In genomic region chr15:65920825-65921309, GRCh38 we compare ENCODE assay signal across 10 cellular contexts. TPM values are rescaled to one million over a fixed set of nuclear protein-coding genes. Genes with fewer than 3 reads are reported as not detected.
A peak's percentile ranks its signal among the peaks of the same experiment; 100 is the strongest.
DNase-seq lines count a peak whose midpoint lies in the region; ATAC-seq and TF ChIP-seq lines count a peak whose summit lies in the region.
"Had no signal": no experiment of that assay in that cellular context is flagged by ENCODE, and none has a peak within 500 bp of the region (broad histone marks: within the 10 kb centered on the region; RNA-seq: fewer than 3 reads in every experiment).

No MANE protein-coding gene starts in this region.

- no peak for TF ChIP-seq CTCF in CD14-positive monocyte (IDR thresholded peaks at IDR 0.05)

- H3K27ac Mint-ChIP-seq in IgD-negative memory B cell = peak overlapping the region in 2 of 3 donors; percentile 43 to 62
- peak overlapping the region in 1 of 7 donors; percentile 53 for H3K27ac Mint-ChIP-seq in CD14-positive monocyte
- H3K27ac Mint-ChIP-seq: activated naive CD8-positive, alpha-beta T cell had no signal

- H3K4me1 Mint-ChIP-seq in IgD-negative memory B cell = peaks cover 43 to 60% (median 47%) of the 10 kb centered on the region in 3 donors
- no peaks in the 10 kb centered on the region for H3K4me1 Mint-ChIP-seq in CD14-positive monocyte

- intact Hi-C loops in CD14-positive monocyte (cut with micrococcal nuclease) = no loop called here

- peak overlapping the region in 3 of 4 donors; percentile 19 to 68 (median 65) for H3K4me3 Mint-ChIP-seq in IgD-negative memory B cell
- H3K4me3 Mint-ChIP-seq in CD14-positive monocyte = no peak overlapping the region
- H3K4me3 Mint-ChIP-seq: activated naive CD8-positive, alpha-beta T cell; central memory CD8-positive, alpha-beta T cell had no signal

- ATAC-seq in GM18861 (IDR thresholded peaks at IDR 0.05; ENCODE audit: unreplicated experiment) = peak; percentile 42
- ATAC-seq in HG02610 (IDR thresholded peaks at IDR 0.05; ENCODE audit: unreplicated experiment) = peak; percentile 35

- H3K36me3 Mint-ChIP-seq in IgD-negative memory B cell = peaks cover 2% of the 10 kb centered on the region
- peaks cover 0 to 2% of the 10 kb centered on the region in 2 donors for H3K36me3 Mint-ChIP-seq in CD14-positive monocyte

- H3K9me3 Mint-ChIP-seq in IgD-negative memory B cell (no peaks in the 10 kb centered on the region), CD14-positive monocyte (no peaks in the 10 kb centered on the region)
- H3K9me3 Mint-ChIP-seq: central memory CD8-positive, alpha-beta T cell had no signal

- H3K27me3 Mint-ChIP-seq in IgD-negative memory B cell (no peaks in the 10 kb centered on the region), CD14-positive monocyte (ENCODE audit: low read depth in 3 of 3) (peaks cover 1 to 4% (median 2%) of the 10 kb centered on the region in 3 donors)
- H3K27me3 Mint-ChIP-seq: activated naive CD8-positive, alpha-beta T cell; central memory CD8-positive, alpha-beta T cell had no signal

- no peak for DNase-seq in CD14-positive monocyte (ENCODE audit: low spot score)
- DNase-seq in NCI-H345 treated with DMSO at 0.1 percent for 48 hours (lab: John Stamatoyannopoulos, UW; ENCODE audit: unreplicated experiment) = no peak
- no peak for DNase-seq in NCI-H1694 treated with DMSO at 0.1 percent for 48 hours (lab: John Stamatoyannopoulos, UW)
- no peak for DNase-seq in epidermal melanocyte (ENCODE audit: insufficient read length, low spot score)
- DNase-seq: H7 had no signal

RNA-seq across cellular contexts. Expression of gene RAB11A, which starts 51.6 kb away (rescaled TPM):
- polyA plus RNA-seq in IgD-negative memory B cell = 248 TPM
- 100 to 1,000 TPM; 300 to 310 TPM for polyA plus RNA-seq in CD14-positive monocyte

Comparison
In these comparisons a context has a peak if more than half of its experiments do, and no peak if none do; other contexts are left out.
1. H3K4me3 Mint-ChIP-seq: peak in IgD-negative memory B cell (3 of 4); none in CD14-positive monocyte (0 of 2).